8 cellular contexts compared by ENCODE assay signal in the genomic region with DNA sequence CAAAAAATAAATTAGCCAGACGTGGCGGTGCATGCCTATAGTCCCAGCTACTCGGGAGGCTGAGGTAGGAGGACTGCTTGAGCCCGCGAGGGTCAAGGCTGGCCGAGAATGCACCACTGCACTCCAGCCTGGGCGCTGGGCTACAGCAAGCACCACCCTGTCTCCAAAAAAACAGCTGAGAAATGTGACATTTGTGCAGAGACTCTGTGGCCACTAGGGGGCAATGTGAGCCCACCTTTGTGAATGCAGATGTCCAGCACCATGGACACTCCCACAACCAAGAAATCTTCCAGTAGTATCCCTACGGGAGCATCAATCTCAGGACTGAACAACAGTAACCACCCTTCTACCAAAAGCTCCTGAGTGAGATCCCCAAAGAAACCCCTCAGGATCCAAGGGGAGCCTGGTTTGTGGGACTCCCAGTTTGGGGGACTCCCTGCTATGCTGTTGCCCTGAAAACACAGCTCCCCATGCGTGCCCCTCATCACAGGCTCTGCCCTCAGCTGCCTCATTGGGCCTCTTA. TPM values are rescaled to one million over a fixed set of nuclear protein-coding genes. Genes with fewer than 3 reads are reported as not detected.
DNase-seq lines count a peak whose midpoint lies in the region; ATAC-seq and TF ChIP-seq lines count a peak whose summit lies in the region.

No MANE protein-coding gene starts in this region.

- no peaks in the 10 kb centered on the region for H3K27me3 ChIP-seq in Karpas-422 (ENCODE audit: low read length)
- no peaks in the 10 kb centered on the region for H3K27me3 ChIP-seq in naive thymus-derived CD4-positive, alpha-beta T cell (ENCODE audit: control insufficient read depth in 2 of 2, insufficient read depth in 2 of 2, low read length in 2 of 2)

- peaks cover 0 to 4% (median 0%) of the 10 kb centered on the region in 11 donors for H3K9me3 Mint-ChIP-seq in naive thymus-derived CD4-positive, alpha-beta T cell

- H3K36me3 Mint-ChIP-seq in naive thymus-derived CD4-positive, alpha-beta T cell: no peaks in the 10 kb centered on the region

- H3K9me2 ChIP-seq in Karpas-422 (replicated peaks; ENCODE audit: insufficient read depth, low read length) (no peaks in the 10 kb centered on the region), OCI-LY7 (ENCODE audit: insufficient read depth, low read length) (no peaks in the 10 kb centered on the region)

- peak overlapping the region in 1 of 10 donors; percentile 32 for H3K4me3 Mint-ChIP-seq in naive thymus-derived CD4-positive, alpha-beta T cell

- H3K27me3 Mint-ChIP-seq in naive thymus-derived CD4-positive, alpha-beta T cell: peaks cover 0 to 8% (median 0%) of the 10 kb centered on the region in 5 donors

- ATAC-seq in esophagus mucosa: peak; percentile 90
- ATAC-seq in naive thymus-derived CD4-positive, alpha-beta T cell: peak; percentile 93
- no peak for ATAC-seq in HG03196 (IDR thresholded peaks at IDR 0.05; ENCODE audit: unreplicated experiment)

- H2AFZ ChIP-seq in Karpas-422 (ENCODE audit: low read length) (no peak overlapping the region), OCI-LY7 (ENCODE audit: low read length) (no peak overlapping the region)

- peaks cover 11 to 20% (median 16%) of the 10 kb centered on the region in 7 donors for H3K4me1 Mint-ChIP-seq in naive thymus-derived CD4-positive, alpha-beta T cell

- no peaks in the 10 kb centered on the region for H3K9me3 ChIP-seq in Karpas-422 (ENCODE audit: low read length)
- no peaks in the 10 kb centered on the region for H3K9me3 ChIP-seq in OCI-LY7 (ENCODE audit: low read length)
- no peaks in the 10 kb centered on the region for H3K9me3 ChIP-seq in naive thymus-derived CD4-positive, alpha-beta T cell (ENCODE audit: control insufficient read depth in 2 of 3, low read length in 3 of 3)

- intact Hi-C loops in OCI-LY7 (cut with micrococcal nuclease; ENCODE audit: unreplicated experiment): loop anchor here (1.0 to 5.0 kb wide), 4 partner anchors 53 to 254 kb away; no protein-coding TSS in a partner anchor
- intact Hi-C loops in naive thymus-derived CD4-positive, alpha-beta T cell (cut with micrococcal nuclease): loop anchor here (1.0 kb wide), 4 partner anchors 53 to 254 kb away; no protein-coding TSS in a partner anchor

- TF ChIP-seq CTCF in GM12874 (IDR thresholded peaks at IDR 0.05; ENCODE audit: insufficient read depth, low read depth, low read length): peak; percentile 83
- TF ChIP-seq CTCF in OCI-LY7 (conservative IDR thresholded peaks at IDR 0.05; ENCODE audit: low read length): peak; percentile 95

- H3K27ac ChIP-seq in Karpas-422 (ENCODE audit: low read length) (no peak overlapping the region), OCI-LY7 (ENCODE audit: low read depth, low read length, poor library complexity, severe bottlenecking) (no peak overlapping the region)
- H3K27ac ChIP-seq in naive thymus-derived CD4-positive, alpha-beta T cell (ENCODE audit: low read depth, low read length): no peak overlapping the region

- no peaks in the 10 kb centered on the region for H3K79me2 ChIP-seq in Karpas-422 (ENCODE audit: low read length)
- no peaks in the 10 kb centered on the region for H3K79me2 ChIP-seq in OCI-LY7 (ENCODE audit: insufficient read depth, low read depth, low read length)

- peak overlapping the region in 3 of 9 donors; percentile 51 to 87 (median 52) for H3K27ac Mint-ChIP-seq in naive thymus-derived CD4-positive, alpha-beta T cell

- H3K9ac ChIP-seq in Karpas-422 (ENCODE audit: low read length): no peak overlapping the region

- H3K4me1 ChIP-seq in Karpas-422 (ENCODE audit: low read length) (peaks cover 14% of the 10 kb centered on the region), OCI-LY7 (ENCODE audit: insufficient read depth, low read length, poor library complexity, severe bottlenecking) (peaks cover 15% of the 10 kb centered on the region)
- peaks cover 0 to 3% of the 10 kb centered on the region in 2 donors for H3K4me1 ChIP-seq in naive thymus-derived CD4-positive, alpha-beta T cell (ENCODE audit: control insufficient read depth in 2 of 2, insufficient read depth in 2 of 2, low read length in 2 of 2)

- BruUV-seq in OCI-LY7 (replicated peaks; lab: Mats Ljungman, UMichigan): no TSS peak

- CTCF ChIA-PET in OCI-LY7 (lab: Charles Lee; ENCODE audit: unreplicated experiment): interaction anchor here (0.6 to 2.1 kb wide), 3 partner anchors 69 to 158 kb away, joined by 3 to 16 read pairs (median 3); no protein-coding TSS in a partner anchor
- CTCF ChIA-PET in naive thymus-derived CD4-positive, alpha-beta T cell (lab: Charles Lee): interaction anchor here (0.6 to 8.4 kb wide), 33 partner anchors 9 to 1240 kb away, joined by 3 to 159 read pairs (median 4); no protein-coding TSS in a partner anchor

- H3K4me2 ChIP-seq in Karpas-422 (ENCODE audit: low read depth, low read length, poor library complexity, severe bottlenecking): no peak overlapping the region
- peak overlapping the region; percentile 24; the same call in 1 of the 2 replicates for H3K4me2 ChIP-seq in OCI-LY7 (ENCODE audit: low read length)

- H4K20me1 ChIP-seq in Karpas-422 (ENCODE audit: insufficient read depth, low read depth, low read length) (no peaks in the 10 kb centered on the region), OCI-LY7 (ENCODE audit: insufficient read depth, low read length) (no peaks in the 10 kb centered on the region)

- H3K4me3 ChIP-seq in Karpas-422 (ENCODE audit: low read length) (no peak overlapping the region), OCI-LY7 (ENCODE audit: low read depth, low read length, poor library complexity, severe bottlenecking) (no peak overlapping the region)
- H3K4me3 ChIP-seq in naive thymus-derived CD4-positive, alpha-beta T cell (ENCODE audit: low read length): no peak overlapping the region

- DNase-seq in Karpas-422: peak; percentile 89
- DNase-seq in OCI-LY7 (ENCODE audit: low spot score): peak; percentile 82
- peak; percentile 86 for DNase-seq in activated CD8-positive, alpha-beta memory T cell treated with anti-CD3 and anti-CD28 coated beads, Interleukin-2, amount 50 U/mL, for 48 hours
- peak; percentile 58 to 80 (median 73) for DNase-seq in naive thymus-derived CD4-positive, alpha-beta T cell
- peak; percentile 59 for DNase-seq in stimulated activated CD8-positive, alpha-beta memory T cell treated with anti-CD3 and anti-CD28 coated beads, Interleukin-7, amount 100 ng/mL, for 24 hours (ENCODE audit: low read depth)

- POLR2A ChIA-PET in OCI-LY7 (lab: Charles Lee): interaction anchor here (0.6 to 1.5 kb wide), 3 partner anchors 12 to 661 kb away, joined by 3 read pairs; no protein-coding TSS in a partner anchor
- POLR2A ChIA-PET in naive thymus-derived CD4-positive, alpha-beta T cell (lab: Charles Lee): interaction anchor here (0.6 to 1.4 kb wide), 4 partner anchors 9 to 658 kb away, joined by 3 to 8 read pairs (median 4); no protein-coding TSS in a partner anchor

- no peaks in the 10 kb centered on the region for H3K36me3 ChIP-seq in Karpas-422 (ENCODE audit: insufficient read depth, low read length)
- H3K36me3 ChIP-seq in OCI-LY7 (ENCODE audit: insufficient read depth, low read length): no peaks in the 10 kb centered on the region
- H3K36me3 ChIP-seq in naive thymus-derived CD4-positive, alpha-beta T cell (ENCODE audit: control insufficient read depth in 2 of 3, insufficient read depth in 3 of 3, low read length in 3 of 3): no peaks in the 10 kb centered on the region

RNA-seq across cellular contexts. Expression of a gene that starts 6.3 kb away (rescaled TPM):
- total RNA-seq in Karpas-422 (2014; rRNA removed; shearing (Covaris generic); ENCODE audit: low replicate concordance): 6.0 and 6.6 TPM in 2 replicates
- total RNA-seq in OCI-LY7 (2014; rRNA removed; shearing (Covaris generic)): 3.6 and 5.0 TPM in 2 replicates
- 8.7 and 9.7 TPM in 2 replicates for total RNA-seq in OCI-LY7 (2022)
- 25.9 TPM for total RNA-seq in esophagus mucosa
- total RNA-seq in naive thymus-derived CD4-positive, alpha-beta T cell: 10 to 100 TPM; 14.4 to 22.2 (median 20.4) TPM
- polyA plus RNA-seq in naive thymus-derived CD4-positive, alpha-beta T cell: 10 to 100 TPM in 1 of 2 donors, 1 to 10 TPM in 1; 8.6 to 13.1 TPM

RNA-seq across cellular contexts. Expression of a gene that starts 30.1 kb away (rescaled TPM):
- 0.11 TPM in 1 of 2 replicates, not detected in the other for total RNA-seq in Karpas-422 (2014; rRNA removed; shearing (Covaris generic); ENCODE audit: low replicate concordance)
- 0.25 TPM in 1 of 2 replicates, not detected in the other for total RNA-seq in OCI-LY7 (2014; rRNA removed; shearing (Covaris generic))
- total RNA-seq in OCI-LY7 (2022) (0.17 and 0.22 TPM in 2 replicates), esophagus mucosa (7.1 TPM)
- total RNA-seq in naive thymus-derived CD4-positive, alpha-beta T cell: under 1 TPM in 2 of 5 experiments, not detected in 3; 0.11 to 0.22 TPM
- polyA plus RNA-seq in naive thymus-derived CD4-positive, alpha-beta T cell: not detected
